In the genomic region with DNA sequence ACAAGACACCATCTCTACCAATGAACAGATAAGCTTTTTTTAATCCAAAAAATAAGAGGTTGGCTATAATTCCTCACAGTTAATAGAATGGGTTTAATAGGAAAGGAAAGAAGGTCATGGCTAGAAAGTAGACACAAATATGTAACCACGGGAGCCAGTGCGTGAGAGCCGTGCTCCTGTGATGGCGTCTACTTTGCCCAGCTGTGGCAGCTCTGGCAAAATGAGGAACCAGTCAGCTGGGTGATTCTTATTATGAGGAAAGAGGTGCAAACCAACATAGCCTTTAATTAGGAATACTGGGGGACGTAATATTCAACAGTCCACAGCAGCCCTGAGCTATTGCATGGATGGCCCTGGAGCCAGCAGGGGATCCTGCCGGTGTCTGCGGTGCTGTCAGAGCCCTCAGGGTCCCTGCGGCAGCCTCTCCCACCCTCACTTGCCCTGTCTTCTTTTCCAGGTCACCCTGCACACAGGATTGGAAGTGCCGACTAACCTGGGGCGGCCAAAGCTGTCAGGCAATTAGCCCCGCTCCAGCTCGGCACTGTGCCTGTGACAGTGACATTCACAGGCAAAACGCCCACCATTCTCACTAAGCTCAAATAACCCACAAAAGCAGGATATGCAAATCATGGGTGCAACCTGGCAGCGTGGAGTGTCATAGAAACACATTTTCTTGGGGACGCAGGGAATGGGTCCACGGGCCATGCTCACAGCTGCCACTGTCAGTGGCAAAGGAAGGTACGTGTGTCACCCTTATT, we compare ENCODE assay signal across 13 cellular contexts. TPM values are rescaled to one million over a fixed set of nuclear protein-coding genes. Genes with fewer than 3 reads are reported as not detected.
DNase-seq lines count a peak whose midpoint lies in the region; ATAC-seq and TF ChIP-seq lines count a peak whose summit lies in the region.
"Had no signal": no experiment of that assay in that cellular context is flagged by ENCODE, and none has a peak within 500 bp of the region (broad histone marks: within the 10 kb centered on the region; RNA-seq: fewer than 3 reads in every experiment).

No MANE protein-coding gene starts in this region.

- no peaks in the 10 kb centered on the region for H3K36me3 Mint-ChIP-seq in activated naive CD8-positive, alpha-beta T cell
- H3K36me3 Mint-ChIP-seq: activated naive CD4-positive, alpha-beta T cell treated with anti-CD3 and anti-CD28 coated beads, Interleukin-2, amount 50 U/mL, for 72 hours had no signal

- CTCF ChIA-PET in mammary epithelial cell (lab: Charles Lee; ENCODE audit: low non-redundant PET), result no interaction called here

- H3K4me3 ChIP-seq in mammary epithelial cell (replicated peaks in 1 of 3; ENCODE audit: insufficient read depth in 1 of 3, low read depth in 2 of 3, low read length in 3 of 3) (no peak overlapping the region), breast epithelium (no peak overlapping the region), coronary artery (no peak overlapping the region)
- H3K4me3 ChIP-seq: vagina had no signal

- no peak for TF ChIP-seq CTCF in mammary epithelial cell (conservative IDR thresholded peaks at IDR 0.05 in 1 of 2, IDR thresholded peaks at IDR 0.05 in 1 of 2; ENCODE audit: extremely low read depth in 1 of 2, insufficient read depth in 1 of 2, low read depth in 1 of 2, low read length in 2 of 2)
- no peak for TF ChIP-seq CTCF in breast epithelium (IDR thresholded peaks at IDR 0.05)
- no peak for TF ChIP-seq CTCF in coronary artery (IDR thresholded peaks at IDR 0.05)

- H3K79me2 ChIP-seq in mammary epithelial cell (ENCODE audit: insufficient read depth, low read length), result no peaks in the 10 kb centered on the region

- H3K27ac Mint-ChIP-seq in activated naive CD8-positive, alpha-beta T cell, result no peak overlapping the region
- H3K27ac Mint-ChIP-seq: activated naive CD4-positive, alpha-beta T cell treated with anti-CD3 and anti-CD28 coated beads, Interleukin-2, amount 50 U/mL, for 72 hours had no signal

- H3K27me3 ChIP-seq in mammary epithelial cell (ENCODE audit: insufficient read depth, low read length) (no peaks in the 10 kb centered on the region), breast epithelium (no peaks in the 10 kb centered on the region)
- H3K27me3 ChIP-seq: vagina had no signal

- H3K9me3 ChIP-seq in mammary epithelial cell (replicated peaks; ENCODE audit: insufficient read depth, low read length) (no peaks in the 10 kb centered on the region), breast epithelium (no peaks in the 10 kb centered on the region)
- H3K9me3 ChIP-seq: vagina had no signal

- H3K4me1 Mint-ChIP-seq in activated naive CD8-positive, alpha-beta T cell (ENCODE audit: low read depth), result peaks cover 29% of the 10 kb centered on the region

- H3K36me3 ChIP-seq in mammary epithelial cell (ENCODE audit: insufficient read depth, low read length) (no peaks in the 10 kb centered on the region), breast epithelium (no peaks in the 10 kb centered on the region)
- H3K36me3 ChIP-seq: vagina had no signal

- no peak overlapping the region for H3K9ac ChIP-seq in mammary epithelial cell (ENCODE audit: insufficient read depth, low read length)

- BruUV-seq in mammary epithelial cell (replicated peaks; lab: Mats Ljungman, UMichigan), result no TSS peak

- ATAC-seq in HG03354 (IDR thresholded peaks at IDR 0.05; ENCODE audit: poor library complexity, severe bottlenecking, unreplicated experiment) (peak; percentile 29), HG03039 (IDR thresholded peaks at IDR 0.05; ENCODE audit: unreplicated experiment) (no peak), HG03108 (IDR thresholded peaks at IDR 0.05; ENCODE audit: unreplicated experiment) (no peak)
- ATAC-seq: activated naive CD4-positive, alpha-beta T cell treated with anti-CD3 and anti-CD28 coated beads, Interleukin-2, amount 50 U/mL, for 72 hours; HepG2 had no signal

- in situ Hi-C loops in mammary epithelial cell (cut with MboI; ENCODE audit: low sequenced_read_pairs in 2 of 2), result loop anchor here (10.0 to 25.0 kb wide), 4 partner anchors 300 to 578 kb away; partner anchors contain the start of gene COG2 (in 1 of the 2)

- WGBS in mammary epithelial cell (ENCODE audit: low coverage, missing lambda C conversion rate), result 69% methylated on average over 10 of the region's 17 CpGs

- peak overlapping the region; percentile 21 for H3K4me3 Mint-ChIP-seq in activated naive CD8-positive, alpha-beta T cell

- TF ChIP-seq POLR2A in breast epithelium (IDR thresholded peaks at IDR 0.05), result no peak

- H3K4me1 ChIP-seq in mammary epithelial cell (ENCODE audit: insufficient read depth, low read length), result peaks cover 10% of the 10 kb centered on the region
- H3K4me1 ChIP-seq in breast epithelium, result no peaks in the 10 kb centered on the region
- H3K4me1 ChIP-seq: vagina had no signal

- intact Hi-C loops in mammary epithelial cell (cut with micrococcal nuclease) (loop anchor here (5.0 to 10.0 kb wide), 2 partner anchors 200 to 377 kb away; no protein-coding TSS in a partner anchor), breast epithelium (cut with DNase I; ENCODE audit: low total_unique reads) (no loop called here)

- H3K4me2 ChIP-seq in mammary epithelial cell (ENCODE audit: insufficient read depth, low read depth, low read length), result no peak overlapping the region

- H4K20me1 ChIP-seq in mammary epithelial cell (ENCODE audit: insufficient read depth, low read length), result no peaks in the 10 kb centered on the region

- peak overlapping the region; percentile 57 for H2AFZ ChIP-seq in mammary epithelial cell (ENCODE audit: low read depth, low read length)

- H3K27me3 Mint-ChIP-seq in activated naive CD8-positive, alpha-beta T cell, result no peaks in the 10 kb centered on the region

- DNase-seq in mammary epithelial cell (no peak), breast epithelium (ENCODE audit: low spot score in 2 of 2) (no peak), coronary artery (ENCODE audit: low spot score) (no peak), EL (no peak)
- DNase-seq: mesendoderm, NCI-H187 had no signal

- H3K27ac ChIP-seq in mammary epithelial cell (ENCODE audit: insufficient read depth, low read depth, low read length) (no peak overlapping the region), breast epithelium (no peak overlapping the region), coronary artery (no peak overlapping the region)
- H3K27ac ChIP-seq: vagina had no signal

- no peaks in the 10 kb centered on the region for H3K9me3 Mint-ChIP-seq in activated naive CD8-positive, alpha-beta T cell (ENCODE audit: low read depth)
- H3K9me3 Mint-ChIP-seq: activated naive CD4-positive, alpha-beta T cell treated with anti-CD3 and anti-CD28 coated beads, Interleukin-2, amount 50 U/mL, for 72 hours had no signal

- dilution Hi-C loops in mammary epithelial cell (cut with HindIII; ENCODE audit: low sequenced_read_pairs), result no loop called here

RNA-seq across cellular contexts. Expression of gene GNPAT, which starts 25.9 kb away (rescaled TPM):
- total RNA-seq in mammary epithelial cell (10 to 100 TPM; 29.5 to 52.2 TPM), breast epithelium (10 to 100 TPM; 31.1 to 40.8 (median 35.8) TPM)
- polyA plus RNA-seq in mammary epithelial cell, result 23.0 TPM
- polyA minus RNA-seq in mammary epithelial cell, result 58.7 TPM

RNA-seq across cellular contexts. Expression of gene TRIM67, which starts 53.2 kb away (rescaled TPM):
- total RNA-seq in mammary epithelial cell (not detected), breast epithelium (not detected)
- polyA plus RNA-seq in mammary epithelial cell, result not detected
- polyA minus RNA-seq in mammary epithelial cell, result not detected
- total RNA-seq: HepG2, vagina had no signal
- polyA plus RNA-seq: HepG2 had no signal
